ENCODE assay signal across 1 cellular context in the genomic region with DNA sequence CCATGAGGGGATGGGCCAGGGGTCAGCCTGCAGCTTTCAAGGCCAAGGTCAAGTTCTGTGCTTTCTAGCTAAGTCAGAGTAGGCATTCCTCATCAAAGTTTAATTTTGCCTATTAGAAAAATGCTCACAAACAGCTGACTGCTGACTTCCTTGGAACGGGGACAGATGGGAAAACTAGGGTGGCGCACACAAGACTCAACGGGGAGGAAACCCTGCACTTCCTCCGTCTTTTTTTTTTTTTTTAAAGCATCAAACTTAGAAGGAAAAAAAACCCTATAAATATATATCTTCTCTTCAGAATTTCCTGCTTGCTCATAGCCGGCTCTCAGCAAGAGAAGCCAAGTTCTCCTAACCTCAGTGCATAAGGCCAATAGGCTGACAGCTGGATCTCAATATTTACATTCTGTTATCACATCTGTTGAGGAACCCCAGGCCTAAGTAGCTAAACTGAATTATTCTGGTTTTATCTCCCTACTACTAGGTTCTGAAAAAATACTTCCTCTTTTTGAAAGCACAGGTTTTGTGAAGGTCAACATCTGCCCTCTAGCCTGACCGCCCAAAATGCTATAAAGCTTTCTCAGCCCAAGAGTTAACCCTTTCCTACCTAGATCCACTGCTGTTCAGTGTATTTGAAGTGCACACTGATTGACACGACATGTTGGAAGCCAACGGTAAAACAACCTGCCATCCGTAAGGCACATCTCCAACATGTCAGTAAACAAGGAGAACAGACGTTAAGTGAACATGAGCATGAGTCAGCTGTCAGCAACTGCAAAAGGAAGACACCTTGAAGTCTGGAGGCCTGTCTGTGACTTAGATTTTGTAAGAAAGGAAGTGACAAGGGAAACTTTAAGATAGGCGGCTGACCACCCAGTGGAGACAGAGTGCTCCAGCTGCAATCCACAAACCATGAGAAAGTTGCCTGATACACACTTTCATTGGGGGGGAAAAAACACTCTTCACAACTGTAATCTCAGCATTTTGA.
TF ChIP-seq lines count a peak whose summit lies in the region.

No MANE protein-coding gene starts in this region.

TF ChIP-seq in SK-N-SH, 30 proteins besides CTCF, POLR2A, EP300 and RAD21 (continued from another document):
- TF ChIP-seq TEAD4 (IDR thresholded peaks at IDR 0.05; ENCODE audit: borderline replicate concordance, insufficient read depth): no peak
- no peak for TF ChIP-seq FOSL2 (IDR thresholded peaks at IDR 0.05; ENCODE audit: borderline replicate concordance, low read depth)
- TF ChIP-seq MXI1 (IDR thresholded peaks at IDR 0.05; ENCODE audit: low read depth, low read length): no peak
- no peak for TF ChIP-seq USF2 (IDR thresholded peaks at IDR 0.05; ENCODE audit: borderline replicate concordance, low read depth, low read length)
- TF ChIP-seq ZBTB33 (IDR thresholded peaks at IDR 0.05; ENCODE audit: borderline replicate concordance, low read depth): no peak
- TF ChIP-seq EZH2phosphoT487 (IDR thresholded peaks at IDR 0.05; ENCODE audit: borderline replicate concordance, low read depth): no peak
- no peak for TF ChIP-seq GABPA (IDR thresholded peaks at IDR 0.05; ENCODE audit: low read depth)
- peak; percentile 71 for TF ChIP-seq CHD2 (IDR thresholded peaks at IDR 0.05; ENCODE audit: low read length, partially characterized antibody)
